Comparison of ENCODE assay signal across 8 cellular contexts in genomic region chr3:53299611-53300023, GRCh38. TPM values are rescaled to one million over a fixed set of nuclear protein-coding genes. Genes with fewer than 3 reads are reported as not detected.
DNase-seq lines count a peak whose midpoint lies in the region; ATAC-seq, FAIRE-seq and TF ChIP-seq lines count a peak whose summit lies in the region.
"Not testable (repeated sequence)": the region's sequence is repeated elsewhere in the genome, so short reads cannot be mapped to it uniquely, and the experiment has no call there.

No MANE protein-coding gene starts in this region.

- 59% methylated on average over 5 of the region's 5 CpGs for WGBS in A549 (ENCODE audit: missing lambda C conversion rate)
- WGBS in trophoblast cell (ENCODE audit: extremely low coverage, insufficient coverage, insufficient read length), result no CpG with 5 or more reads among the region's 5 CpGs

- not testable (repeated sequence) for TF ChIP-seq EP300 in A549 (IDR thresholded peaks at IDR 0.05)

- not testable (repeated sequence) for H3K79me2 ChIP-seq in trophoblast cell (ENCODE audit: control insufficient read depth, insufficient read depth, low read length, poor library complexity)

- H3K4me1 ChIP-seq in A549; trophoblast cell (ENCODE audit: control insufficient read depth in 1 of 2, insufficient read depth in 2 of 2, low read length in 2 of 2): not testable (repeated sequence)

- peaks cover 34% of the 10 kb centered on the region for H3K36me3 ChIP-seq in WERI-Rb-1
- peaks cover 24 to 27% of the 10 kb centered on the region in 2 experiments for H3K36me3 ChIP-seq in trophoblast cell (ENCODE audit: control insufficient read depth in 1 of 2, insufficient read depth in 2 of 2, low read length in 2 of 2)

- FAIRE-seq in A549 (lab: Jason Lieb, UNC), result not testable (repeated sequence)

- H2AK5ac ChIP-seq in trophoblast cell (ENCODE audit: low read length), result not testable (repeated sequence)

- CTCF ChIA-PET in A549 (lab: Yijun Ruan, JAX), result interaction anchor here (0.7 to 1.9 kb wide), 14 partner anchors 8 to 686 kb away, joined by 3 to 11 read pairs (median 5); no protein-coding TSS in a partner anchor

- not testable (repeated sequence) for TF ChIP-seq POLR2A in A549 (IDR thresholded peaks at IDR 0.05; ENCODE audit: low read length)

- not testable (repeated sequence) for H3K9ac ChIP-seq in trophoblast cell (ENCODE audit: low read length)

- H2AFZ ChIP-seq in trophoblast cell (ENCODE audit: insufficient read depth, low read length, poor library complexity), result not testable (repeated sequence)

- H3K4ac ChIP-seq in trophoblast cell (ENCODE audit: low read depth, low read length), result not testable (repeated sequence)

- not testable (repeated sequence) for H3K4me3 ChIP-seq in A549; WERI-Rb-1 (ENCODE audit: low read depth, low read length); trophoblast cell (ENCODE audit: low read depth, low read length)

- H4K12ac ChIP-seq in trophoblast cell (ENCODE audit: low read depth, low read length), result not testable (repeated sequence)

- not testable (repeated sequence) for H3K27me3 ChIP-seq in WERI-Rb-1 (ENCODE audit: insufficient read depth, low read depth, severe bottlenecking); trophoblast cell (ENCODE audit: insufficient read depth, low read length)

- H2BK5ac ChIP-seq in trophoblast cell (ENCODE audit: low read depth, low read length, poor library complexity), result not testable (repeated sequence)

- not testable (repeated sequence) for H3K9me3 ChIP-seq in A549; WERI-Rb-1 (ENCODE audit: severe bottlenecking); trophoblast cell (ENCODE audit: insufficient read depth, low read depth, low read length)

- peak; percentile 75 for TF ChIP-seq CTCF in A549 (IDR thresholded peaks at IDR 0.05)
- TF ChIP-seq CTCF in GM12801 (IDR thresholded peaks at IDR 0.05; ENCODE audit: extremely low read depth, insufficient read length), result peak; percentile 32
- TF ChIP-seq CTCF in WERI-Rb-1 (IDR thresholded peaks at IDR 0.05; ENCODE audit: low read depth, low read length), result peak; percentile 55

- H3K4me2 ChIP-seq in A549; trophoblast cell (ENCODE audit: low read length): not testable (repeated sequence)

- peak; percentile 81 to 87; a peak in 5 of 6 replicates for ATAC-seq in A549

- POLR2A ChIA-PET in A549 (lab: Yijun Ruan, JAX), result not testable (repeated sequence)

- not testable (repeated sequence) for H3K18ac ChIP-seq in trophoblast cell (ENCODE audit: low read length)

- not testable (repeated sequence) for H3K23ac ChIP-seq in trophoblast cell (ENCODE audit: low read length)

- not testable (repeated sequence) for H3K79me1 ChIP-seq in trophoblast cell (ENCODE audit: low read length)

- H4K8ac ChIP-seq in trophoblast cell (ENCODE audit: low read depth, low read length), result not testable (repeated sequence)

- not testable (repeated sequence) for H2BK120ac ChIP-seq in trophoblast cell (ENCODE audit: insufficient read depth, low read length, poor library complexity)

- not testable (repeated sequence) for H4K91ac ChIP-seq in trophoblast cell (ENCODE audit: low read depth, low read length)

- H2BK12ac ChIP-seq in trophoblast cell (ENCODE audit: low read length), result not testable (repeated sequence)

- not testable (repeated sequence) for H3K14ac ChIP-seq in trophoblast cell (ENCODE audit: low read length)

- peak overlapping the region; percentile 29 to 74; a peak in 3 of 6 replicates for H3K27ac ChIP-seq in A549
- H3K27ac ChIP-seq in WERI-Rb-1; trophoblast cell (ENCODE audit: low read depth, low read length): not testable (repeated sequence)

- peak; percentile 28 to 54 for DNase-seq in A549 (ENCODE audit: low read depth in 1 of 2, low spot score in 1 of 2)
- peak; percentile 7 for DNase-seq in HuH-7.5 (ENCODE audit: low spot score)
- peak; percentile 32 for DNase-seq in NCI-H748 (lab: John Stamatoyannopoulos, UW; ENCODE audit: unreplicated experiment)
- DNase-seq in WERI-Rb-1, result not testable (repeated sequence)
- peak; percentile 66 for DNase-seq in dermis blood vessel endothelial cell
- peak; percentile 67 for DNase-seq in iPS-NIHi11 (ENCODE audit: low spot score)
- DNase-seq in trophoblast cell, result peak; percentile 7 to 86

- peak; percentile 79 to 83 for TF ChIP-seq RAD21 in A549 (conservative IDR thresholded peaks at IDR 0.05 in 1 of 2, IDR thresholded peaks at IDR 0.05 in 1 of 2)

TF ChIP-seq in A549, 52 proteins besides CTCF, POLR2A, EP300 and RAD21:
- peak; percentile 68 for TF ChIP-seq SMC3 (IDR thresholded peaks at IDR 0.05)
- TF ChIP-seq CEBPB (IDR thresholded peaks at IDR 0.05), result peak; percentile 53 to 65; a peak in 3 of 4 replicates

RNA-seq across cellular contexts. Expression of gene TKT, which starts 43.8 kb away (rescaled TPM):
- polyA plus RNA-seq in A549 (2011; rRNA removed), result 628 and 740 TPM in 2 replicates
- 788 and 1,278 TPM in 2 replicates for polyA plus RNA-seq in A549 (2012; cell fraction: cytosol; rRNA removed)
- polyA plus RNA-seq in A549 (2012; cell fraction: nucleus; rRNA removed), result 1,392 and 1,832 TPM in 2 replicates
- 1,284 to 1,468 TPM (median 1,457 TPM) in 3 replicates for polyA plus RNA-seq in A549 (2017; fragmentation: RNase III; extraction: RNeasy Plus Mini Kit Qiagen cat#74134 plus additional on column Dnase treatment)
- polyA minus RNA-seq in A549 (2011; rRNA and poly(A)+ RNA removed), result 615 and 777 TPM in 2 replicates
- 297 and 647 TPM in 2 replicates for total RNA-seq in dermis blood vessel endothelial cell
- polyA plus RNA-seq in trophoblast cell (2013), result 527 and 539 TPM in 2 replicates

RNA-seq across cellular contexts. Expression of gene DCP1A, which starts 47.7 kb away (rescaled TPM):
- polyA plus RNA-seq in A549 (2011; rRNA removed) (27.4 and 28.8 TPM in 2 replicates), A549 (2017; fragmentation: RNase III; extraction: RNeasy Plus Mini Kit Qiagen cat#74134 plus additional on column Dnase treatment) (7.3 to 7.4 TPM (median 7.3 TPM) in 3 replicates)
- 9.5 and 12.1 TPM in 2 replicates for polyA plus RNA-seq in A549 (2012; cell fraction: cytosol; rRNA removed)
- 10.6 and 11.5 TPM in 2 replicates for polyA plus RNA-seq in A549 (2012; cell fraction: nucleus; rRNA removed)
- polyA minus RNA-seq in A549 (2011; rRNA and poly(A)+ RNA removed), result 56.2 and 78.1 TPM in 2 replicates
- total RNA-seq in dermis blood vessel endothelial cell, result 11.2 and 15.2 TPM in 2 replicates
- 29.7 and 30.9 TPM in 2 replicates for polyA plus RNA-seq in trophoblast cell (2013)
